9 cellular contexts compared by ENCODE assay signal in genomic region chr2:197168705-197169104, GRCh38.
DNase-seq lines count a peak whose midpoint lies in the region; TF ChIP-seq lines count a peak whose summit lies in the region.
"Had no signal": no experiment of that assay in that cellular context is flagged by ENCODE, and none has a peak within 500 bp of the region (broad histone marks: within the 10 kb centered on the region; RNA-seq: fewer than 3 reads in every experiment).

No MANE protein-coding gene starts in this region.

- H3K36me3 Mint-ChIP-seq in activated CD4-positive, alpha-beta T cell treated with anti-CD3 and anti-CD28 coated beads, Interleukin-2, amount 10 ng/mL, durations not matched to agents 24 days and 14 days (ENCODE audit: low read depth) = peaks cover 13% of the 10 kb centered on the region

- intact Hi-C loops in activated CD4-positive, alpha-beta T cell treated with anti-CD3 and anti-CD28 coated beads, Interleukin-2, amount 10 ng/mL, durations not matched to agents 24 days and 14 days (cut with micrococcal nuclease) = loop anchor here (1.0 to 5.0 kb wide), 2 partner anchors 36 to 55 kb away; no protein-coding TSS in a partner anchor

- no peaks in the 10 kb centered on the region for H3K9me3 Mint-ChIP-seq in activated CD4-positive, alpha-beta T cell treated with anti-CD3 and anti-CD28 coated beads, Interleukin-2, amount 10 ng/mL, durations not matched to agents 24 days and 14 days

- no peak overlapping the region for H3K4me3 Mint-ChIP-seq in activated CD4-positive, alpha-beta T cell treated with anti-CD3 and anti-CD28 coated beads, Interleukin-2, amount 10 ng/mL, durations not matched to agents 24 days and 14 days

- no peaks in the 10 kb centered on the region for H3K27me3 Mint-ChIP-seq in activated CD4-positive, alpha-beta T cell treated with anti-CD3 and anti-CD28 coated beads, Interleukin-2, amount 10 ng/mL, durations not matched to agents 24 days and 14 days

- peak; percentile 52 for DNase-seq in NCI-H345 (lab: John Stamatoyannopoulos, UW)
- DNase-seq in NCI-H345 treated with DMSO at 0.1 percent for 48 hours (lab: John Stamatoyannopoulos, UW; ENCODE audit: unreplicated experiment) = no peak
- no peak for DNase-seq in HFF-Myc (ENCODE audit: extremely low read depth, low read depth)
- DNase-seq in NCI-H1930 (lab: John Stamatoyannopoulos, UW) = peak; percentile 51 to 69
- DNase-seq in activated CD4-positive, alpha-beta T cell treated with anti-CD3 and anti-CD28 coated beads, Interleukin-2, amount 10 ng/mL, durations not matched to agents 24 days and 14 days = peak; percentile 88
- peak; percentile 82 for DNase-seq in ecto neural progenitor cell (ENCODE audit: low spot score)
- DNase-seq in midbrain (lab: John Stamatoyannopoulos, UW) = peak; percentile 76
- DNase-seq in stimulated activated CD8-positive, alpha-beta memory T cell treated with anti-CD3 and anti-CD28 coated beads, Interleukin-4, amount 100 ng/mL, for 48 hours = peak; percentile 88

- peaks cover 32% of the 10 kb centered on the region for H3K4me1 Mint-ChIP-seq in activated CD4-positive, alpha-beta T cell treated with anti-CD3 and anti-CD28 coated beads, Interleukin-2, amount 10 ng/mL, durations not matched to agents 24 days and 14 days

- peak; percentile 70 for TF ChIP-seq CTCF in HFF-Myc (IDR thresholded peaks at IDR 0.05; ENCODE audit: low read depth, low read length, missing control alignments)

- H3K27ac Mint-ChIP-seq in activated CD4-positive, alpha-beta T cell treated with anti-CD3 and anti-CD28 coated beads, Interleukin-2, amount 10 ng/mL, durations not matched to agents 24 days and 14 days = peak overlapping the region; percentile 46

- H3K4me3 ChIP-seq in HFF-Myc (replicated peaks; ENCODE audit: low read depth, low read length) = no peak overlapping the region
- H3K4me3 ChIP-seq: skin epidermis had no signal

Comparison
In these comparisons a context has a peak if more than half of its experiments do, and no peak if none do; other contexts are left out.
1. DNase-seq: peak in NCI-H345 (single experiment), NCI-H1930 (2 of 2), activated CD4-positive, alpha-beta T cell treated with anti-CD3 and anti-CD28 coated beads, Interleukin-2, amount 10 ng/mL, durations not matched to agents 24 days and 14 days (single experiment), ecto neural progenitor cell (single experiment), midbrain (single experiment) and stimulated activated CD8-positive, alpha-beta memory T cell treated with anti-CD3 and anti-CD28 coated beads, Interleukin-4, amount 100 ng/mL, for 48 hours (single experiment); none in NCI-H345 treated with DMSO at 0.1 percent for 48 hours (single experiment) and HFF-Myc (single experiment).